Comparison of ENCODE assay signal across 30 cellular contexts in genomic region chr20:59640267-59640666, GRCh38. TPM values are rescaled to one million over a fixed set of nuclear protein-coding genes. Genes with fewer than 3 reads are reported as not detected.
DNase-seq lines count a peak whose midpoint lies in the region; ATAC-seq and TF ChIP-seq lines count a peak whose summit lies in the region.
"Had no signal": no experiment of that assay in that cellular context is flagged by ENCODE, and none has a peak within 500 bp of the region (broad histone marks: within the 10 kb centered on the region; RNA-seq: fewer than 3 reads in every experiment).

No MANE protein-coding gene starts in this region.

- no peak overlapping the region for H3K27ac Mint-ChIP-seq in type B pancreatic cell
- H3K27ac Mint-ChIP-seq: CD4-positive, CD25-positive, alpha-beta regulatory T cell; GM23338; HFFc6; IgD-negative memory B cell had no signal

- H3K4me1 ChIP-seq in colonic mucosa: no peaks in the 10 kb centered on the region
- H3K4me1 ChIP-seq: HAP-1, SJSA1 had no signal

- H3K4me3 Mint-ChIP-seq in type B pancreatic cell: no peak overlapping the region
- H3K4me3 Mint-ChIP-seq: CD4-positive, CD25-positive, alpha-beta regulatory T cell; GM23338; HFFc6; IgD-negative memory B cell had no signal

- no peaks in the 10 kb centered on the region for H3K36me3 ChIP-seq in colonic mucosa
- H3K36me3 ChIP-seq: HAP-1, SJSA1 had no signal

- H3K9me3 ChIP-seq in colonic mucosa: no peaks in the 10 kb centered on the region
- H3K9me3 ChIP-seq: HAP-1, SJSA1 had no signal

- H3K27me3 Mint-ChIP-seq in type B pancreatic cell: peaks cover 26% of the 10 kb centered on the region
- H3K27me3 Mint-ChIP-seq: IgD-negative memory B cell had no signal

- no peaks in the 10 kb centered on the region for H3K36me3 Mint-ChIP-seq in type B pancreatic cell
- H3K36me3 Mint-ChIP-seq: CD4-positive, CD25-positive, alpha-beta regulatory T cell; IgD-negative memory B cell had no signal

- ATAC-seq in Right ventricle myocardium inferior: no peak
- ATAC-seq: GM23338 had no signal

- no peaks in the 10 kb centered on the region for H3K27me3 ChIP-seq in colonic mucosa
- H3K27me3 ChIP-seq: BLaER1 had no signal

- H3K9ac ChIP-seq in colonic mucosa (ENCODE audit: low read depth in 2 of 2, low read length in 2 of 2): no peak overlapping the region
- H3K9ac ChIP-seq: BLaER1, KMS-11 had no signal

- H3K9me3 Mint-ChIP-seq in type B pancreatic cell: no peaks in the 10 kb centered on the region
- H3K9me3 Mint-ChIP-seq: CD4-positive, CD25-positive, alpha-beta regulatory T cell had no signal

- no peak for TF ChIP-seq CTCF in colonic mucosa (IDR thresholded peaks at IDR 0.05)
- TF ChIP-seq CTCF in type B pancreatic cell (conservative IDR thresholded peaks at IDR 0.05): no peak

- intact Hi-C loops in cardiac septum (cut with DNase I): no loop called here
- intact Hi-C loops in Right ventricle myocardium inferior (cut with DNase I): loop anchor here (5.0 kb wide), 1 partner anchor 33 kb away; no protein-coding TSS in a partner anchor
- intact Hi-C loops in colonic mucosa (cut with DNase I): no loop called here

- no peak overlapping the region for H3K27ac ChIP-seq in colonic mucosa
- H3K27ac ChIP-seq: BLaER1, KMS-11, PC-9, SJSA1 had no signal

- no peak overlapping the region for H3K4me3 ChIP-seq in colonic mucosa
- H3K4me3 ChIP-seq: BLaER1, GM23338, HAP-1, PC-9, SJSA1 had no signal

- DNase-seq in cardiac septum (ENCODE audit: low spot score) (peak; percentile 66), Right ventricle myocardium inferior (ENCODE audit: missing footprints) (no peak), colonic mucosa (peak; percentile 7), mesenteric fat pad (ENCODE audit: low spot score) (peak; percentile 72), type B pancreatic cell (ENCODE audit: extremely low spot score, unreplicated experiment) (peak; percentile 56), NCI-H526 (lab: John Stamatoyannopoulos, UW) (no peak), A172 (ENCODE audit: low spot score) (no peak), NCI-H1092 (lab: John Stamatoyannopoulos, UW) (no peak)
- DNase-seq: CD4-positive, CD25-positive, alpha-beta regulatory T cell; DMS153; DND-41; HFFc6; MM.1S; NCI-H1048; NCI-H1436; NCI-H187; NCI-H2081 treated with DMSO at 0.1 percent for 48 hours; NCI-H2171; NCI-H345; NCI-H524; NCI-H82; NK-92 treated with Interleukin-12 subunit alpha and Interleukin-12 subunit beta, amount 100 ng/mL, for 24 hours; Right ventricle myocardium superior had no signal

- no peaks in the 10 kb centered on the region for H3K4me1 Mint-ChIP-seq in type B pancreatic cell (ENCODE audit: unreplicated experiment)
- H3K4me1 Mint-ChIP-seq: CD4-positive, CD25-positive, alpha-beta regulatory T cell; GM23338; IgD-negative memory B cell had no signal

RNA-seq across cellular contexts. Expression of gene PHACTR3, which starts 35.9 kb away (rescaled TPM):
- total RNA-seq in cardiac septum: 0.54 TPM
- 9.9 TPM for total RNA-seq in Right ventricle myocardium inferior
- total RNA-seq in colonic mucosa: under 1 TPM; 0.44 to 0.53 TPM
- 1.8 TPM for total RNA-seq in mesenteric fat pad
- 0.55 and 2.1 TPM in 2 replicates for total RNA-seq in type B pancreatic cell (ENCODE audit: low replicate concordance)
- total RNA-seq in A172 (2014; rRNA removed; shearing (Covaris generic)): not detected in 2 replicates
- total RNA-seq: CD4-positive, CD25-positive, alpha-beta regulatory T cell; HFFc6; SJSA1 had no signal

Comparison
In these comparisons a context has a peak if more than half of its experiments do, and no peak if none do; other contexts are left out.
1. DNase-seq: peak in cardiac septum (single experiment), colonic mucosa (single experiment), mesenteric fat pad (single experiment) and type B pancreatic cell (single experiment); none in Right ventricle myocardium inferior (single experiment), NCI-H526 (0 of 2), A172 (single experiment) and NCI-H1092 (single experiment).